ENCODE assay signal across 18 cellular contexts in genomic region chr1:229093258-229093540, GRCh38.
DNase-seq lines count a peak whose midpoint lies in the region; ATAC-seq and TF ChIP-seq lines count a peak whose summit lies in the region.
"Had no signal": no experiment of that assay in that cellular context is flagged by ENCODE, and none has a peak within 500 bp of the region (broad histone marks: within the 10 kb centered on the region; RNA-seq: fewer than 3 reads in every experiment).

No MANE protein-coding gene starts in this region.

- TF ChIP-seq EP300 in upper lobe of left lung (IDR thresholded peaks at IDR 0.05) = peak in 1 of 4 donors; percentile 0

- H3K9me3 Mint-ChIP-seq in endodermal cell (peaks cover 21% of the 10 kb centered on the region), nephron (no peaks in the 10 kb centered on the region)
- H3K9me3 Mint-ChIP-seq in activated CD4-positive, alpha-beta T cell treated with anti-CD3 and anti-CD28 coated beads for 36 hours (ENCODE audit: low read depth) = no peaks in the 10 kb centered on the region

- peaks cover 10% of the 10 kb centered on the region for H3K4me1 ChIP-seq in endodermal cell (ENCODE audit: control insufficient read depth, insufficient read depth, low read length)
- peaks cover 0 to 12% (median 7%) of the 10 kb centered on the region in 4 donors for H3K4me1 ChIP-seq in upper lobe of left lung

- TF ChIP-seq CTCF in LNCaP clone FGC (IDR thresholded peaks at IDR 0.05; ENCODE audit: control insufficient read depth, extremely low read depth, insufficient read depth) (no peak), endodermal cell (conservative IDR thresholded peaks at IDR 0.05) (no peak), nephron (IDR thresholded peaks at IDR 0.05; ENCODE audit: unreplicated experiment in 3 of 3) (no peak), upper lobe of left lung (IDR thresholded peaks at IDR 0.05) (no peak)

- POLR2A ChIA-PET in activated CD4-positive, alpha-beta T cell treated with anti-CD3 and anti-CD28 coated beads for 36 hours (lab: Charles Lee) = no interaction called here

- CTCF ChIA-PET in activated CD4-positive, alpha-beta T cell treated with anti-CD3 and anti-CD28 coated beads for 36 hours (lab: Charles Lee) = interaction anchor here (0.5 to 1.6 kb wide), 2 partner anchors 11 to 1281 kb away, joined by 3 to 4 read pairs; no protein-coding TSS in a partner anchor

- DNase-seq in LNCaP clone FGC (ENCODE audit: low read depth) (no peak), endodermal cell (no peak), upper lobe of left lung (no peak), sciatic nerve (ENCODE audit: low spot score) (no peak)
- DNase-seq in activated CD4-positive, alpha-beta T cell treated with anti-CD3 and anti-CD28 coated beads for 36 hours = no peak
- DNase-seq: activated CD4-positive, alpha-beta T cell treated with anti-CD3 and anti-CD28 coated beads for 48 hours; activated naive CD8-positive, alpha-beta T cell treated with anti-CD3 and anti-CD28 coated beads, Interleukin-2, amount 10 ng/mL, durations not matched to agents 7 days and 5 days; activated T-cell treated with anti-CD3 and anti-CD28 coated beads, Interleukin-2, amount 50 U/mL, for 1 hour; cerebellar nuclear complex; glutamatergic neuron; HCEC 1CT; NCI-H2171; NK-92 treated with Interleukin-12 subunit alpha and Interleukin-12 subunit beta, amount 100 ng/mL, for 24 hours; T-helper 2 cell had no signal

- H3K9me3 ChIP-seq in endodermal cell (ENCODE audit: control insufficient read depth, low read length) (peaks cover 15% of the 10 kb centered on the region), upper lobe of left lung (no peaks in the 10 kb centered on the region)

- H3K27me3 ChIP-seq in endodermal cell (ENCODE audit: control insufficient read depth, insufficient read depth, low read length, poor library complexity, severe bottlenecking) = no peaks in the 10 kb centered on the region
- H3K27me3 ChIP-seq in upper lobe of left lung = no peaks in the 10 kb centered on the region

- peaks cover 64% of the 10 kb centered on the region for H3K4me1 Mint-ChIP-seq in endodermal cell
- peaks cover 32% of the 10 kb centered on the region for H3K4me1 Mint-ChIP-seq in nephron
- peaks cover 10% of the 10 kb centered on the region for H3K4me1 Mint-ChIP-seq in activated CD4-positive, alpha-beta T cell treated with anti-CD3 and anti-CD28 coated beads for 36 hours
- H3K4me1 Mint-ChIP-seq: CD14-positive monocyte had no signal

- H3K27ac Mint-ChIP-seq in endodermal cell = peak overlapping the region; percentile 99
- H3K27ac Mint-ChIP-seq in nephron = peak overlapping the region; percentile 73 to 93 (median 82)
- H3K27ac Mint-ChIP-seq in activated CD4-positive, alpha-beta T cell treated with anti-CD3 and anti-CD28 coated beads for 36 hours = no peak overlapping the region
- H3K27ac Mint-ChIP-seq: CD14-positive monocyte had no signal

- WGBS in endodermal cell (ENCODE audit: insufficient coverage in 1 of 2, insufficient read length in 1 of 2), 2 experiments = 52 to 67% methylated on average over 1 to 2 of the region's 2 CpGs
- WGBS in upper lobe of left lung, 2 donors = 51 to 64% methylated on average over 2 of the region's 2 CpGs

- ATAC-seq in upper lobe of left lung (ENCODE audit: low FRiP score in 2 of 2) = no peak
- no peak for ATAC-seq in activated CD4-positive, alpha-beta T cell treated with anti-CD3 and anti-CD28 coated beads for 36 hours
- ATAC-seq in GM21786 (IDR thresholded peaks at IDR 0.05; ENCODE audit: unreplicated experiment) = no peak
- ATAC-seq in sciatic nerve = no peak
- ATAC-seq: Right ventricle myocardium inferior had no signal

- intact Hi-C loops in activated CD4-positive, alpha-beta T cell treated with anti-CD3 and anti-CD28 coated beads for 36 hours (cut with DNase I, micrococcal nuclease) = no loop called here
- intact Hi-C loops in sciatic nerve (cut with DNase I) = no loop called here

- H3K36me3 Mint-ChIP-seq in endodermal cell (ENCODE audit: low read depth) (no peaks in the 10 kb centered on the region), nephron (ENCODE audit: low read depth) (no peaks in the 10 kb centered on the region)
- H3K36me3 Mint-ChIP-seq in activated CD4-positive, alpha-beta T cell treated with anti-CD3 and anti-CD28 coated beads for 36 hours (ENCODE audit: low read depth) = no peaks in the 10 kb centered on the region
- H3K36me3 Mint-ChIP-seq: activated naive CD8-positive, alpha-beta T cell treated with anti-CD3 and anti-CD28 coated beads, Interleukin-2, amount 10 ng/mL, durations not matched to agents 7 days and 5 days; CD14-positive monocyte had no signal

- H3K27ac ChIP-seq in endodermal cell (ENCODE audit: low read depth, low read length) (no peak overlapping the region), upper lobe of left lung (peak overlapping the region; percentile 47 to 73 (median 64))

- H3K27me3 Mint-ChIP-seq in endodermal cell (ENCODE audit: insufficient read depth) (no peaks in the 10 kb centered on the region), nephron (ENCODE audit: low read depth) (peaks cover 12% of the 10 kb centered on the region)
- H3K27me3 Mint-ChIP-seq in activated CD4-positive, alpha-beta T cell treated with anti-CD3 and anti-CD28 coated beads for 36 hours = no peaks in the 10 kb centered on the region

- peak overlapping the region; percentile 53 for H3K9ac ChIP-seq in endodermal cell (ENCODE audit: extremely low read depth, low read length, poor library complexity, severe bottlenecking)

- H3K4me3 ChIP-seq in LNCaP clone FGC (ENCODE audit: low read depth, low read length) (0 out of 2 replicates have a peak overlapping the region, but pooled peaks have one; percentile 15), endodermal cell (ENCODE audit: low read length) (peak overlapping the region; percentile 16), upper lobe of left lung (no peak overlapping the region)

- TF ChIP-seq POLR2A in upper lobe of left lung (IDR thresholded peaks at IDR 0.05) = no peak

- H3K4me3 Mint-ChIP-seq in endodermal cell (peak overlapping the region; percentile 33), nephron (no peak overlapping the region)
- H3K4me3 Mint-ChIP-seq in activated CD4-positive, alpha-beta T cell treated with anti-CD3 and anti-CD28 coated beads for 36 hours = no peak overlapping the region
- H3K4me3 Mint-ChIP-seq: activated naive CD8-positive, alpha-beta T cell treated with anti-CD3 and anti-CD28 coated beads, Interleukin-2, amount 10 ng/mL, durations not matched to agents 7 days and 5 days; CD14-positive monocyte had no signal

- H3K36me3 ChIP-seq in endodermal cell (ENCODE audit: control insufficient read depth, insufficient read depth, low read length) = no peaks in the 10 kb centered on the region
- H3K36me3 ChIP-seq in upper lobe of left lung = no peaks in the 10 kb centered on the region

Comparison
In these comparisons a context has a peak if more than half of its experiments do, and no peak if none do; other contexts are left out.
1. H3K4me3 ChIP-seq: peak in LNCaP clone FGC (single experiment) and endodermal cell (single experiment); none in upper lobe of left lung (0 of 4).